Comparison of ENCODE assay signal across 8 cellular contexts in genomic region chr22:38982008-38982927, GRCh38. TPM values are rescaled to one million over a fixed set of nuclear protein-coding genes. Genes with fewer than 3 reads are reported as not detected.
DNase-seq lines count a peak whose midpoint lies in the region; ATAC-seq lines count a peak whose summit lies in the region.

Gene APOBEC3B (plus strand): TSS chr22:38982347. CDS start chr22:38982454, 107 bp downstream.

- peak; percentile 70 for DNase-seq in GM04503 (ENCODE audit: low read depth)
- DNase-seq in NCI-H460 (ENCODE audit: extremely low read depth, low read depth): peak; percentile 68
- DNase-seq in activated CD8-positive, alpha-beta memory T cell treated with anti-CD3 and anti-CD28 coated beads for 24 hours: peak; percentile 84
- peak; percentile 94 for DNase-seq in epidermal melanocyte (ENCODE audit: insufficient read length, low spot score)
- DNase-seq in mucosa of gallbladder (ENCODE audit: low spot score): peak; percentile 93
- DNase-seq in stimulated activated CD8-positive, alpha-beta memory T cell treated with anti-CD3 and anti-CD28 coated beads, Interleukin-4, amount 100 ng/mL, for 1 hour (ENCODE audit: low read depth in 2 of 2, low spot score in 1 of 2): peak; percentile 31 to 56
- DNase-seq in middle frontal gyrus (ENCODE audit: extremely low spot score, low spot score): no peak

- ATAC-seq in HG02588 (IDR thresholded peaks at IDR 0.05; ENCODE audit: unreplicated experiment): peak; percentile 54

RNA-seq across cellular contexts. Expression of gene APOBEC3B, which starts in this region (rescaled TPM):
- total RNA-seq in NCI-H460 (2014; rRNA removed; shearing (Covaris generic)): 3.6 and 5.1 TPM in 2 replicates
- polyA plus RNA-seq in NCI-H460 (2014; cell fraction: nucleus; rRNA removed): 3.8 and 6.6 TPM in 2 replicates
- total RNA-seq in mucosa of gallbladder: 1.8 TPM
